ENCODE assay signal across 21 cellular contexts in genomic region chr1:54566438-54567141, GRCh38. TPM values are rescaled to one million over a fixed set of nuclear protein-coding genes. Genes with fewer than 3 reads are reported as not detected.
"Had no signal": no experiment of that assay in that cellular context is flagged by ENCODE, and none has a peak within 500 bp of the region (broad histone marks: within the 10 kb centered on the region; RNA-seq: fewer than 3 reads in every experiment).

No MANE protein-coding gene starts in this region.

- DNase-seq: activated CD4-positive, alpha-beta T cell treated with anti-CD3 and anti-CD28 coated beads, Interleukin-2, amount 50 U/mL, for 48 hours; activated CD8-positive, alpha-beta memory T cell treated with anti-CD3 and anti-CD28 coated beads, Interleukin-2, amount 50 U/mL, for 48 hours; activated naive CD4-positive, alpha-beta T cell treated with anti-CD3 and anti-CD28 coated beads for 36 hours; amniotic stem cell; cortex of kidney; effector CD8-positive, alpha-beta T cell; hippocampal formation; lower lobe of right lung; midbrain; stimulated activated CD4-positive, alpha-beta T cell treated with anti-CD3 and anti-CD28 coated beads, Interleukin-1b, Interleukin-23, amount 100 ng/mL, for 48 hours; stimulated activated naive CD4-positive, alpha-beta T cell treated with Interleukin-2 at 50 U/mL for 16 hours had no signal

- H3K4me1 Mint-ChIP-seq: central memory CD8-positive, alpha-beta T cell had no signal

- H3K36me3 Mint-ChIP-seq: brain had no signal

- H3K27me3 Mint-ChIP-seq: central memory CD8-positive, alpha-beta T cell had no signal

- H3K4me3 Mint-ChIP-seq: activated naive CD4-positive, alpha-beta T cell treated with anti-CD3 and anti-CD28 coated beads for 36 hours; brain; central memory CD8-positive, alpha-beta T cell; T-helper 2 cell treated with Interferon-gamma antibody and Interleukin-4, amounts not matched to agents 5 μg/mL and 100 μg/mL, for 36 hours had no signal

- ATAC-seq: activated CD4-positive, CD25-positive, alpha-beta regulatory T cell treated with anti-CD3 and anti-CD28 coated beads, Interleukin-2, amount 50 U/mL, for 24 hours; lower lobe of right lung; right lobe of liver had no signal

- H3K9me3 Mint-ChIP-seq: activated naive CD4-positive, alpha-beta T cell treated with anti-CD3 and anti-CD28 coated beads for 36 hours; central memory CD8-positive, alpha-beta T cell; T-helper 2 cell treated with Interferon-gamma antibody and Interleukin-4, amounts not matched to agents 5 μg/mL and 100 μg/mL, for 36 hours had no signal

- H3K27ac Mint-ChIP-seq: activated naive CD4-positive, alpha-beta T cell treated with anti-CD3 and anti-CD28 coated beads for 36 hours; brain; T-helper 2 cell treated with Interferon-gamma antibody and Interleukin-4, amounts not matched to agents 5 μg/mL and 100 μg/mL, for 36 hours had no signal

RNA-seq across cellular contexts. Expression of gene FAM151A, which starts 56.7 kb away (rescaled TPM):
- total RNA-seq: activated naive CD4-positive, alpha-beta T cell treated with anti-CD3 and anti-CD28 coated beads for 36 hours; epithelial cell of proximal tubule; glomerular endothelial cell; lower lobe of right lung; prostate gland; temporal lobe; ureter had no signal
